Comparison of ENCODE assay signal across 1 cellular context in the genomic region with DNA sequence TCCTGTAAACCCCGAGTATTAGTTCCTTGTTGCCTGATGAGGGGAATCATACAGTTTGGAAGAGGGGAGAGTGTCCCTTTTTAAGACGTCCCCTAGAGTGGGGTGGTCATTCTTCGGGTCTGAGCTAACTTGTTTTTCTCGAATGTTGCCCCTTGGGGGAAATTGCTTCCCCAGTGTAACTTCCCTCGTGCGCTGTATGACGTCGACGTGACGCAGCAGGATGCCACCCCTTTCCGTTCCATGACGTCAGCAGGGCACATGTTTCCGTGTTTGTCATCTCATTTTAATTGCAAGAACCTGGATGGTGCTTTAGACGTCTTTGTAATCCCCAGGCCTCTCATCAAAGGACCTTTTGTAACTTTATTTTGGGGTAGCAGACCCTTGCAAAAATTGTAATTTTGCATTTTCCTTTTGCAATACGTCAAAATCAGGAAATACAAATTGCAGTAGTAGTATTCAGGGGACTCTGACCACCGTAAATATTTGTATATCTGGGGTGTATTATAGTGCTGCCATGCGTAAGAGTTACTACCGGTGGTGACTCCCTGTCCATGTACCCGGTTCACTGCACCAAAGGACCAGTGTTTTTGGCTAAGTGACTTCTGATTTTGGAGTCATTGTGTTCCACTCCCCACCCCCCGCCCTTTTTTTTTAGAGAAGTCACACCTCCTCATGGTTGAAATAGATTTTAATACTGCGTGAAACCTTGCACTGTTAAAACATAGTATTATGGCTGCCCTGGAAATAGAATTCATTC.
TF ChIP-seq lines count a peak whose summit lies in the region.

No MANE protein-coding gene starts in this region.

TF ChIP-seq in K562, 482 proteins besides CTCF, POLR2A, EP300 and RAD21 (continued from another document and continues in another):
- TF ChIP-seq, protein P1, sequence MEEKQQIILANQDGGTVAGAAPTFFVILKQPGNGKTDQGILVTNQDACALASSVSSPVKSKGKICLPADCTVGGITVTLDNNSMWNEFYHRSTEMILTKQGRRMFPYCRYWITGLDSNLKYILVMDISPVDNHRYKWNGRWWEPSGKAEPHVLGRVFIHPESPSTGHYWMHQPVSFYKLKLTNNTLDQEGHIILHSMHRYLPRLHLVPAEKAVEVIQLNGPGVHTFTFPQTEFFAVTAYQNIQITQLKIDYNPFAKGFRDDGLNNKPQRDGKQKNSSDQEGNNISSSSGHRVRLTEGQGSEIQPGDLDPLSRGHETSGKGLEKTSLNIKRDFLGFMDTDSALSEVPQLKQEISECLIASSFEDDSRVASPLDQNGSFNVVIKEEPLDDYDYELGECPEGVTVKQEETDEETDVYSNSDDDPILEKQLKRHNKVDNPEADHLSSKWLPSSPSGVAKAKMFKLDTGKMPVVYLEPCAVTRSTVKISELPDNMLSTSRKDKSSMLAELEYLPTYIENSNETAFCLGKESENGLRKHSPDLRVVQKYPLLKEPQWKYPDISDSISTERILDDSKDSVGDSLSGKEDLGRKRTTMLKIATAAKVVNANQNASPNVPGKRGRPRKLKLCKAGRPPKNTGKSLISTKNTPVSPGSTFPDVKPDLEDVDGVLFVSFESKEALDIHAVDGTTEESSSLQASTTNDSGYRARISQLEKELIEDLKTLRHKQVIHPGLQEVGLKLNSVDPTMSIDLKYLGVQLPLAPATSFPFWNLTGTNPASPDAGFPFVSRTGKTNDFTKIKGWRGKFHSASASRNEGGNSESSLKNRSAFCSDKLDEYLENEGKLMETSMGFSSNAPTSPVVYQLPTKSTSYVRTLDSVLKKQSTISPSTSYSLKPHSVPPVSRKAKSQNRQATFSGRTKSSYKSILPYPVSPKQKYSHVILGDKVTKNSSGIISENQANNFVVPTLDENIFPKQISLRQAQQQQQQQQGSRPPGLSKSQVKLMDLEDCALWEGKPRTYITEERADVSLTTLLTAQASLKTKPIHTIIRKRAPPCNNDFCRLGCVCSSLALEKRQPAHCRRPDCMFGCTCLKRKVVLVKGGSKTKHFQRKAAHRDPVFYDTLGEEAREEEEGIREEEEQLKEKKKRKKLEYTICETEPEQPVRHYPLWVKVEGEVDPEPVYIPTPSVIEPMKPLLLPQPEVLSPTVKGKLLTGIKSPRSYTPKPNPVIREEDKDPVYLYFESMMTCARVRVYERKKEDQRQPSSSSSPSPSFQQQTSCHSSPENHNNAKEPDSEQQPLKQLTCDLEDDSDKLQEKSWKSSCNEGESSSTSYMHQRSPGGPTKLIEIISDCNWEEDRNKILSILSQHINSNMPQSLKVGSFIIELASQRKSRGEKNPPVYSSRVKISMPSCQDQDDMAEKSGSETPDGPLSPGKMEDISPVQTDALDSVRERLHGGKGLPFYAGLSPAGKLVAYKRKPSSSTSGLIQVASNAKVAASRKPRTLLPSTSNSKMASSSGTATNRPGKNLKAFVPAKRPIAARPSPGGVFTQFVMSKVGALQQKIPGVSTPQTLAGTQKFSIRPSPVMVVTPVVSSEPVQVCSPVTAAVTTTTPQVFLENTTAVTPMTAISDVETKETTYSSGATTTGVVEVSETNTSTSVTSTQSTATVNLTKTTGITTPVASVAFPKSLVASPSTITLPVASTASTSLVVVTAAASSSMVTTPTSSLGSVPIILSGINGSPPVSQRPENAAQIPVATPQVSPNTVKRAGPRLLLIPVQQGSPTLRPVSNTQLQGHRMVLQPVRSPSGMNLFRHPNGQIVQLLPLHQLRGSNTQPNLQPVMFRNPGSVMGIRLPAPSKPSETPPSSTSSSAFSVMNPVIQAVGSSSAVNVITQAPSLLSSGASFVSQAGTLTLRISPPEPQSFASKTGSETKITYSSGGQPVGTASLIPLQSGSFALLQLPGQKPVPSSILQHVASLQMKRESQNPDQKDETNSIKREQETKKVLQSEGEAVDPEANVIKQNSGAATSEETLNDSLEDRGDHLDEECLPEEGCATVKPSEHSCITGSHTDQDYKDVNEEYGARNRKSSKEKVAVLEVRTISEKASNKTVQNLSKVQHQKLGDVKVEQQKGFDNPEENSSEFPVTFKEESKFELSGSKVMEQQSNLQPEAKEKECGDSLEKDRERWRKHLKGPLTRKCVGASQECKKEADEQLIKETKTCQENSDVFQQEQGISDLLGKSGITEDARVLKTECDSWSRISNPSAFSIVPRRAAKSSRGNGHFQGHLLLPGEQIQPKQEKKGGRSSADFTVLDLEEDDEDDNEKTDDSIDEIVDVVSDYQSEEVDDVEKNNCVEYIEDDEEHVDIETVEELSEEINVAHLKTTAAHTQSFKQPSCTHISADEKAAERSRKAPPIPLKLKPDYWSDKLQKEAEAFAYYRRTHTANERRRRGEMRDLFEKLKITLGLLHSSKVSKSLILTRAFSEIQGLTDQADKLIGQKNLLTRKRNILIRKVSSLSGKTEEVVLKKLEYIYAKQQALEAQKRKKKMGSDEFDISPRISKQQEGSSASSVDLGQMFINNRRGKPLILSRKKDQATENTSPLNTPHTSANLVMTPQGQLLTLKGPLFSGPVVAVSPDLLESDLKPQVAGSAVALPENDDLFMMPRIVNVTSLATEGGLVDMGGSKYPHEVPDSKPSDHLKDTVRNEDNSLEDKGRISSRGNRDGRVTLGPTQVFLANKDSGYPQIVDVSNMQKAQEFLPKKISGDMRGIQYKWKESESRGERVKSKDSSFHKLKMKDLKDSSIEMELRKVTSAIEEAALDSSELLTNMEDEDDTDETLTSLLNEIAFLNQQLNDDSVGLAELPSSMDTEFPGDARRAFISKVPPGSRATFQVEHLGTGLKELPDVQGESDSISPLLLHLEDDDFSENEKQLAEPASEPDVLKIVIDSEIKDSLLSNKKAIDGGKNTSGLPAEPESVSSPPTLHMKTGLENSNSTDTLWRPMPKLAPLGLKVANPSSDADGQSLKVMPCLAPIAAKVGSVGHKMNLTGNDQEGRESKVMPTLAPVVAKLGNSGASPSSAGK (IDR thresholded peaks at IDR 0.05): peak; percentile 94
- TF ChIP-seq TARDBP (IDR thresholded peaks at IDR 0.05) (peak; percentile 97), BHLHE40 (IDR thresholded peaks at IDR 0.05; ENCODE audit: low read length) (peak; percentile 54), ZFP36 (IDR thresholded peaks at IDR 0.05; ENCODE audit: low read depth, low read length, partially characterized antibody) (no peak), JUNB (CRISPR knock-in tag; conservative IDR thresholded peaks at IDR 0.05) (peak; percentile 20; the same call in 1 of the 2 replicates), ZBTB17 (CRISPR knock-in tag; IDR thresholded peaks at IDR 0.05) (no peak), TAF7 (tag; IDR thresholded peaks at IDR 0.05) (no peak), XRCC5 (IDR thresholded peaks at IDR 0.05; ENCODE audit: low read depth, low read length) (0 out of 2 replicates have a peak, but pooled peaks have one; percentile 29), DPF2 (IDR thresholded peaks at IDR 0.05) (peak; percentile 27; the same call in 1 of the 2 replicates), ZNF274 (IDR thresholded peaks at IDR 0.05; ENCODE audit: borderline replicate concordance, low read depth, low read length) (no peak), XRCC3 (IDR thresholded peaks at IDR 0.05) (no peak), WHSC1 (IDR thresholded peaks at IDR 0.05; ENCODE audit: low read length) (no peak), ZNF316 (IDR thresholded peaks at IDR 0.05) (peak; percentile 43), RNF2 (IDR thresholded peaks at IDR 0.05) (0 out of 2 replicates have a peak, but pooled peaks have one; percentile 21), ETV5 (CRISPR knock-in tag; IDR thresholded peaks at IDR 0.05; ENCODE audit: low read depth) (0 out of 2 replicates have a peak, but pooled peaks have one; percentile 12), NBN (IDR thresholded peaks at IDR 0.05; ENCODE audit: low read depth) (peak; percentile 98), CSDE1 (IDR thresholded peaks at IDR 0.05) (peak in 1 of 2 experiments; percentile 94; a peak in 2 of 4 replicates)
- TF ChIP-seq, protein P2, sequence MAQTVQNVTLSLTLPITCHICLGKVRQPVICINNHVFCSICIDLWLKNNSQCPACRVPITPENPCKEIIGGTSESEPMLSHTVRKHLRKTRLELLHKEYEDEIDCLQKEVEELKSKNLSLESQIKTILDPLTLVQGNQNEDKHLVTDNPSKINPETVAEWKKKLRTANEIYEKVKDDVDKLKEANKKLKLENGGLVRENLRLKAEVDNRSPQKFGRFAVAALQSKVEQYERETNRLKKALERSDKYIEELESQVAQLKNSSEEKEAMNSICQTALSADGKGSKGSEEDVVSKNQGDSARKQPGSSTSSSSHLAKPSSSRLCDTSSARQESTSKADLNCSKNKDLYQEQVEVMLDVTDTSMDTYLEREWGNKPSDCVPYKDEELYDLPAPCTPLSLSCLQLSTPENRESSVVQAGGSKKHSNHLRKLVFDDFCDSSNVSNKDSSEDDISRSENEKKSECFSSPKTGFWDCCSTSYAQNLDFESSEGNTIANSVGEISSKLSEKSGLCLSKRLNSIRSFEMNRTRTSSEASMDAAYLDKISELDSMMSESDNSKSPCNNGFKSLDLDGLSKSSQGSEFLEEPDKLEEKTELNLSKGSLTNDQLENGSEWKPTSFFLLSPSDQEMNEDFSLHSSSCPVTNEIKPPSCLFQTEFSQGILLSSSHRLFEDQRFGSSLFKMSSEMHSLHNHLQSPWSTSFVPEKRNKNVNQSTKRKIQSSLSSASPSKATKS (CRISPR knock-in tag; IDR thresholded peaks at IDR 0.05): no peak
- TF ChIP-seq, protein P3, sequence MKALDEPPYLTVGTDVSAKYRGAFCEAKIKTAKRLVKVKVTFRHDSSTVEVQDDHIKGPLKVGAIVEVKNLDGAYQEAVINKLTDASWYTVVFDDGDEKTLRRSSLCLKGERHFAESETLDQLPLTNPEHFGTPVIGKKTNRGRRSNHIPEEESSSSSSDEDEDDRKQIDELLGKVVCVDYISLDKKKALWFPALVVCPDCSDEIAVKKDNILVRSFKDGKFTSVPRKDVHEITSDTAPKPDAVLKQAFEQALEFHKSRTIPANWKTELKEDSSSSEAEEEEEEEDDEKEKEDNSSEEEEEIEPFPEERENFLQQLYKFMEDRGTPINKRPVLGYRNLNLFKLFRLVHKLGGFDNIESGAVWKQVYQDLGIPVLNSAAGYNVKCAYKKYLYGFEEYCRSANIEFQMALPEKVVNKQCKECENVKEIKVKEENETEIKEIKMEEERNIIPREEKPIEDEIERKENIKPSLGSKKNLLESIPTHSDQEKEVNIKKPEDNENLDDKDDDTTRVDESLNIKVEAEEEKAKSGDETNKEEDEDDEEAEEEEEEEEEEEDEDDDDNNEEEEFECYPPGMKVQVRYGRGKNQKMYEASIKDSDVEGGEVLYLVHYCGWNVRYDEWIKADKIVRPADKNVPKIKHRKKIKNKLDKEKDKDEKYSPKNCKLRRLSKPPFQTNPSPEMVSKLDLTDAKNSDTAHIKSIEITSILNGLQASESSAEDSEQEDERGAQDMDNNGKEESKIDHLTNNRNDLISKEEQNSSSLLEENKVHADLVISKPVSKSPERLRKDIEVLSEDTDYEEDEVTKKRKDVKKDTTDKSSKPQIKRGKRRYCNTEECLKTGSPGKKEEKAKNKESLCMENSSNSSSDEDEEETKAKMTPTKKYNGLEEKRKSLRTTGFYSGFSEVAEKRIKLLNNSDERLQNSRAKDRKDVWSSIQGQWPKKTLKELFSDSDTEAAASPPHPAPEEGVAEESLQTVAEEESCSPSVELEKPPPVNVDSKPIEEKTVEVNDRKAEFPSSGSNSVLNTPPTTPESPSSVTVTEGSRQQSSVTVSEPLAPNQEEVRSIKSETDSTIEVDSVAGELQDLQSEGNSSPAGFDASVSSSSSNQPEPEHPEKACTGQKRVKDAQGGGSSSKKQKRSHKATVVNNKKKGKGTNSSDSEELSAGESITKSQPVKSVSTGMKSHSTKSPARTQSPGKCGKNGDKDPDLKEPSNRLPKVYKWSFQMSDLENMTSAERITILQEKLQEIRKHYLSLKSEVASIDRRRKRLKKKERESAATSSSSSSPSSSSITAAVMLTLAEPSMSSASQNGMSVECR (CRISPR knock-in tag; IDR thresholded peaks at IDR 0.05): no peak
- TF ChIP-seq, protein P4, sequence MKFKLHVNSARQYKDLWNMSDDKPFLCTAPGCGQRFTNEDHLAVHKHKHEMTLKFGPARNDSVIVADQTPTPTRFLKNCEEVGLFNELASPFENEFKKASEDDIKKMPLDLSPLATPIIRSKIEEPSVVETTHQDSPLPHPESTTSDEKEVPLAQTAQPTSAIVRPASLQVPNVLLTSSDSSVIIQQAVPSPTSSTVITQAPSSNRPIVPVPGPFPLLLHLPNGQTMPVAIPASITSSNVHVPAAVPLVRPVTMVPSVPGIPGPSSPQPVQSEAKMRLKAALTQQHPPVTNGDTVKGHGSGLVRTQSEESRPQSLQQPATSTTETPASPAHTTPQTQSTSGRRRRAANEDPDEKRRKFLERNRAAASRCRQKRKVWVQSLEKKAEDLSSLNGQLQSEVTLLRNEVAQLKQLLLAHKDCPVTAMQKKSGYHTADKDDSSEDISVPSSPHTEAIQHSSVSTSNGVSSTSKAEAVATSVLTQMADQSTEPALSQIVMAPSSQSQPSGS (CRISPR knock-in tag; IDR thresholded peaks at IDR 0.05): peak; percentile 53; the same call in 1 of the 2 replicates
- TF ChIP-seq, protein P5, sequence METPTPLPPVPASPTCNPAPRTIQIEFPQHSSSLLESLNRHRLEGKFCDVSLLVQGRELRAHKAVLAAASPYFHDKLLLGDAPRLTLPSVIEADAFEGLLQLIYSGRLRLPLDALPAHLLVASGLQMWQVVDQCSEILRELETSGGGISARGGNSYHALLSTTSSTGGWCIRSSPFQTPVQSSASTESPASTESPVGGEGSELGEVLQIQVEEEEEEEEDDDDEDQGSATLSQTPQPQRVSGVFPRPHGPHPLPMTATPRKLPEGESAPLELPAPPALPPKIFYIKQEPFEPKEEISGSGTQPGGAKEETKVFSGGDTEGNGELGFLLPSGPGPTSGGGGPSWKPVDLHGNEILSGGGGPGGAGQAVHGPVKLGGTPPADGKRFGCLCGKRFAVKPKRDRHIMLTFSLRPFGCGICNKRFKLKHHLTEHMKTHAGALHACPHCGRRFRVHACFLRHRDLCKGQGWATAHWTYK (CRISPR knock-in tag; IDR thresholded peaks at IDR 0.05): no peak
- TF ChIP-seq, protein P6, sequence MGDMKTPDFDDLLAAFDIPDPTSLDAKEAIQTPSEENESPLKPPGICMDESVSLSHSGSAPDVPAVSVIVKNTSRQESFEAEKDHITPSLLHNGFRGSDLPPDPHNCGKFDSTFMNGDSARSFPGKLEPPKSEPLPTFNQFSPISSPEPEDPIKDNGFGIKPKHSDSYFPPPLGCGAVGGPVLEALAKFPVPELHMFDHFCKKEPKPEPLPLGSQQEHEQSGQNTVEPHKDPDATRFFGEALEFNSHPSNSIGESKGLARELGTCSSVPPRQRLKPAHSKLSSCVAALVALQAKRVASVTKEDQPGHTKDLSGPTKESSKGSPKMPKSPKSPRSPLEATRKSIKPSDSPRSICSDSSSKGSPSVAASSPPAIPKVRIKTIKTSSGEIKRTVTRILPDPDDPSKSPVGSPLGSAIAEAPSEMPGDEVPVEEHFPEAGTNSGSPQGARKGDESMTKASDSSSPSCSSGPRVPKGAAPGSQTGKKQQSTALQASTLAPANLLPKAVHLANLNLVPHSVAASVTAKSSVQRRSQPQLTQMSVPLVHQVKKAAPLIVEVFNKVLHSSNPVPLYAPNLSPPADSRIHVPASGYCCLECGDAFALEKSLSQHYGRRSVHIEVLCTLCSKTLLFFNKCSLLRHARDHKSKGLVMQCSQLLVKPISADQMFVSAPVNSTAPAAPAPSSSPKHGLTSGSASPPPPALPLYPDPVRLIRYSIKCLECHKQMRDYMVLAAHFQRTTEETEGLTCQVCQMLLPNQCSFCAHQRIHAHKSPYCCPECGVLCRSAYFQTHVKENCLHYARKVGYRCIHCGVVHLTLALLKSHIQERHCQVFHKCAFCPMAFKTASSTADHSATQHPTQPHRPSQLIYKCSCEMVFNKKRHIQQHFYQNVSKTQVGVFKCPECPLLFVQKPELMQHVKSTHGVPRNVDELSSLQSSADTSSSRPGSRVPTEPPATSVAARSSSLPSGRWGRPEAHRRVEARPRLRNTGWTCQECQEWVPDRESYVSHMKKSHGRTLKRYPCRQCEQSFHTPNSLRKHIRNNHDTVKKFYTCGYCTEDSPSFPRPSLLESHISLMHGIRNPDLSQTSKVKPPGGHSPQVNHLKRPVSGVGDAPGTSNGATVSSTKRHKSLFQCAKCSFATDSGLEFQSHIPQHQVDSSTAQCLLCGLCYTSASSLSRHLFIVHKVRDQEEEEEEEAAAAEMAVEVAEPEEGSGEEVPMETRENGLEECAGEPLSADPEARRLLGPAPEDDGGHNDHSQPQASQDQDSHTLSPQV (IDR thresholded peaks at IDR 0.05): peak; percentile 59; the same call in 1 of the 2 replicates
